In genomic region chr4:89868999-89869589, GRCh38 we compare ENCODE assay signal across 9 cellular contexts. TPM values are rescaled to one million over a fixed set of nuclear protein-coding genes. Genes with fewer than 3 reads are reported as not detected.
DNase-seq lines count a peak whose midpoint lies in the region; ATAC-seq and TF ChIP-seq lines count a peak whose summit lies in the region.
"Had no signal": no experiment of that assay in that cellular context is flagged by ENCODE, and none has a peak within 500 bp of the region (broad histone marks: within the 10 kb centered on the region; RNA-seq: fewer than 3 reads in every experiment).

No MANE protein-coding gene starts in this region.

- no peaks in the 10 kb centered on the region for H3K9me3 ChIP-seq in lower lobe of right lung

- no peaks in the 10 kb centered on the region for H3K4me1 ChIP-seq in lower lobe of right lung

- in situ Hi-C loops in astrocyte of the spinal cord (cut with HindIII; ENCODE audit: low sequenced_read_pairs): no loop called here

- DNase-seq in AML-193 (lab: John Stamatoyannopoulos, UW) (peak; percentile 6 to 25), HL-60 (ENCODE audit: low read depth in 1 of 2, low spot score in 1 of 2) (no peak), astrocyte of the spinal cord (ENCODE audit: low read depth, low spot score) (peak; percentile 21), lower lobe of right lung (no peak), occipital lobe (lab: John Stamatoyannopoulos, UW) (no peak)
- no peak for DNase-seq in central memory CD4-positive, alpha-beta T cell
- DNase-seq in stimulated activated CD4-positive, alpha-beta T cell treated with anti-CD3 and anti-CD28 coated beads, Interleukin-4, amount 100 ng/mL, for 1 hour: no peak
- DNase-seq: activated gamma-delta T cell had no signal

- ATAC-seq in lower lobe of right lung: no peak
- ATAC-seq in HG03457 (IDR thresholded peaks at IDR 0.05; ENCODE audit: unreplicated experiment): no peak

- H3K27ac ChIP-seq in HL-60 (replicated peaks): no peak overlapping the region
- no peak overlapping the region for H3K27ac ChIP-seq in lower lobe of right lung

- H3K36me3 ChIP-seq in lower lobe of right lung: no peaks in the 10 kb centered on the region

- H3K27me3 ChIP-seq in HL-60 (ENCODE audit: insufficient read depth, poor library complexity, severe bottlenecking) (no peaks in the 10 kb centered on the region), lower lobe of right lung (ENCODE audit: low read depth) (no peaks in the 10 kb centered on the region)

- H3K4me3 ChIP-seq in HL-60 (replicated peaks; ENCODE audit: insufficient read depth, low read length) (no peak overlapping the region), astrocyte of the spinal cord (ENCODE audit: low read depth, low read length) (no peak overlapping the region), lower lobe of right lung (no peak overlapping the region)

- TF ChIP-seq CTCF in HL-60 (IDR thresholded peaks at IDR 0.05; ENCODE audit: insufficient read depth, low read length) (peak; percentile 20), astrocyte of the spinal cord (IDR thresholded peaks at IDR 0.05; ENCODE audit: low read depth, low read length) (peak; percentile 41), lower lobe of right lung (IDR thresholded peaks at IDR 0.05) (peak; percentile 47)

- intact Hi-C loops in lower lobe of right lung (cut with DNase I): no loop called here

RNA-seq across cellular contexts. Expression of gene MMRN1, which starts 25.6 kb away (rescaled TPM):
- total RNA-seq in lower lobe of right lung (42.6 TPM), occipital lobe (2.5 TPM)

RNA-seq across cellular contexts. Expression of gene SNCA, which starts 32.1 kb away (rescaled TPM):
- 7.8 TPM for total RNA-seq in lower lobe of right lung
- total RNA-seq in occipital lobe: 96.4 TPM

Comparison
In these comparisons a context has a peak if more than half of its experiments do, and no peak if none do; other contexts are left out.
1. DNase-seq: peak in AML-193 (2 of 2) and astrocyte of the spinal cord (single experiment); none in HL-60 (0 of 2), lower lobe of right lung (single experiment), occipital lobe (single experiment), central memory CD4-positive, alpha-beta T cell (single experiment) and stimulated activated CD4-positive, alpha-beta T cell treated with anti-CD3 and anti-CD28 coated beads, Interleukin-4, amount 100 ng/mL, for 1 hour (single experiment).
2. RNA of gene MMRN1, which starts 25.6 kb away (total RNA-seq): 42.6 TPM in lower lobe of right lung (single experiment); 2.5 TPM in occipital lobe (single experiment); every median in the first group is over 10 times any median in the second.
3. RNA of gene SNCA, which starts 32.1 kb away (total RNA-seq): 96.4 TPM in occipital lobe (single experiment); 7.8 TPM in lower lobe of right lung (single experiment); every median in the first group is over 10 times any median in the second.
4. Peak in every context shown above with its lines, with median percentiles within 50 percentile points of each other: CTCF ChIP-seq.